ENCODE assay signal across 1 cellular context in genomic region chr21:38805282-38806152, GRCh38.
TF ChIP-seq lines count a peak whose summit lies in the region.

Gene ETS2 (plus strand): TSS chr21:38805929. CDS start chr21:38810035, 4,106 bp downstream.

TF ChIP-seq in WTC11, 78 proteins besides CTCF, POLR2A, EP300 and RAD21 (continued from another document):
- peak; percentile 77 for TF ChIP-seq FOXP4 (CRISPR knock-in tag; IDR thresholded peaks at IDR 0.05)
- peak; percentile 61 for TF ChIP-seq FOXK1 (CRISPR knock-in tag; IDR thresholded peaks at IDR 0.05)
- peak; percentile 50; the same call in 1 of the 2 replicates for TF ChIP-seq ZNF219 (CRISPR knock-in tag; IDR thresholded peaks at IDR 0.05; ENCODE audit: borderline replicate concordance)
